ENCODE assay signal across 10 cellular contexts in genomic region chr6:130848945-130849344, GRCh38. TPM values are rescaled to one million over a fixed set of nuclear protein-coding genes. Genes with fewer than 3 reads are reported as not detected.
A peak's percentile ranks its signal among the peaks of the same experiment; 100 is the strongest.
DNase-seq lines count a peak whose midpoint lies in the region; ATAC-seq and TF ChIP-seq lines count a peak whose summit lies in the region.
"Had no signal": no experiment of that assay in that cellular context is flagged by ENCODE, and none has a peak within 500 bp of the region (broad histone marks: within the 10 kb centered on the region; RNA-seq: fewer than 3 reads in every experiment).

No MANE protein-coding gene starts in this region.

- H3K4me3 Mint-ChIP-seq in activated CD8-positive, alpha-beta T cell treated with anti-CD3 and anti-CD28 coated beads for 36 hours: no peak overlapping the region

- no peaks in the 10 kb centered on the region for H3K27me3 ChIP-seq in heart right ventricle
- H3K27me3 ChIP-seq: uterus had no signal

- CTCF ChIA-PET in activated CD8-positive, alpha-beta T cell treated with anti-CD3 and anti-CD28 coated beads for 36 hours (lab: Charles Lee): no interaction called here

- DNase-seq in A172 (ENCODE audit: low spot score) (peak; percentile 22), heart right ventricle (no peak), putamen (ENCODE audit: low spot score) (no peak), NCI-H1092 treated with DMSO at 0.1 percent for 48 hours (lab: John Stamatoyannopoulos, UW) (no peak)
- DNase-seq in activated CD8-positive, alpha-beta T cell treated with anti-CD3 and anti-CD28 coated beads for 36 hours: peak; percentile 64
- DNase-seq: uterus had no signal

- WGBS in heart right ventricle, 2 donors: 86 to 90% methylated on average over 2 of the region's 2 CpGs

- peaks cover 0 to 29% (median 0%) of the 10 kb centered on the region in 9 donors for H3K36me3 ChIP-seq in heart right ventricle
- H3K36me3 ChIP-seq: uterus had no signal

- no peaks in the 10 kb centered on the region for H3K9me3 Mint-ChIP-seq in activated CD8-positive, alpha-beta T cell treated with anti-CD3 and anti-CD28 coated beads for 36 hours

- POLR2A ChIA-PET in activated CD8-positive, alpha-beta T cell treated with anti-CD3 and anti-CD28 coated beads for 36 hours (lab: Charles Lee): no interaction called here

- H3K27ac Mint-ChIP-seq in activated CD8-positive, alpha-beta T cell treated with anti-CD3 and anti-CD28 coated beads for 36 hours: no peak overlapping the region

- ATAC-seq in GM19328 (IDR thresholded peaks at IDR 0.05; ENCODE audit: unreplicated experiment): peak; percentile 71
- ATAC-seq in HG03097 (IDR thresholded peaks at IDR 0.05; ENCODE audit: low FRiP score, unreplicated experiment): peak; percentile 66
- ATAC-seq in activated CD8-positive, alpha-beta T cell treated with anti-CD3 and anti-CD28 coated beads for 36 hours: peak; percentile 100
- no peak for ATAC-seq in heart right ventricle
- ATAC-seq in GM18517 (IDR thresholded peaks at IDR 0.05; ENCODE audit: unreplicated experiment): no peak

- peaks cover 3% of the 10 kb centered on the region for H3K4me1 Mint-ChIP-seq in activated CD8-positive, alpha-beta T cell treated with anti-CD3 and anti-CD28 coated beads for 36 hours (ENCODE audit: low read depth)

- no peaks in the 10 kb centered on the region for H3K9me3 ChIP-seq in heart right ventricle
- H3K9me3 ChIP-seq: uterus had no signal

- no peaks in the 10 kb centered on the region for H3K36me3 Mint-ChIP-seq in activated CD8-positive, alpha-beta T cell treated with anti-CD3 and anti-CD28 coated beads for 36 hours (ENCODE audit: low read depth)

- peaks cover 0 to 33% (median 10%) of the 10 kb centered on the region in 9 donors for H3K4me1 ChIP-seq in heart right ventricle

- no peak overlapping the region for H3K27ac ChIP-seq in heart right ventricle
- H3K27ac ChIP-seq: uterus had no signal

- H3K27me3 Mint-ChIP-seq in activated CD8-positive, alpha-beta T cell treated with anti-CD3 and anti-CD28 coated beads for 36 hours: no peaks in the 10 kb centered on the region

- H3K4me3 ChIP-seq in heart right ventricle: no peak overlapping the region
- H3K4me3 ChIP-seq: uterus had no signal

- TF ChIP-seq CTCF in activated CD8-positive, alpha-beta T cell treated with anti-CD3 and anti-CD28 coated beads for 36 hours (IDR thresholded peaks at IDR 0.05): no peak
- TF ChIP-seq CTCF in heart right ventricle (IDR thresholded peaks at IDR 0.05): no peak

- intact Hi-C loops in activated CD8-positive, alpha-beta T cell treated with anti-CD3 and anti-CD28 coated beads for 36 hours (cut with micrococcal nuclease): no loop called here
- intact Hi-C loops in heart right ventricle (cut with DNase I): loop anchor here in 3 of 10 donors (10.0 kb wide), 1 partner anchor 524 kb away; no protein-coding TSS in a partner anchor

RNA-seq across cellular contexts. Expression of gene SMLR1, which starts 21.7 kb away (rescaled TPM):
- total RNA-seq in A172 (2014; rRNA removed; shearing (Covaris generic)): not detected in 2 replicates
- not detected for total RNA-seq in activated CD8-positive, alpha-beta T cell treated with anti-CD3 and anti-CD28 coated beads for 36 hours
- not detected for total RNA-seq in heart right ventricle
- polyA plus RNA-seq in heart right ventricle: not detected
- total RNA-seq: uterus had no signal
- polyA plus RNA-seq: neural cell had no signal

Comparison
In these comparisons a context has a peak if more than half of its experiments do, and no peak if none do; other contexts are left out.
1. DNase-seq: peak in A172 (single experiment) and activated CD8-positive, alpha-beta T cell treated with anti-CD3 and anti-CD28 coated beads for 36 hours (single experiment); none in heart right ventricle (0 of 2), putamen (single experiment) and NCI-H1092 treated with DMSO at 0.1 percent for 48 hours (single experiment).
2. ATAC-seq: peak in GM19328 (single experiment), HG03097 (single experiment) and activated CD8-positive, alpha-beta T cell treated with anti-CD3 and anti-CD28 coated beads for 36 hours (single experiment); none in heart right ventricle (0 of 8) and GM18517 (single experiment).